22 cellular contexts compared by ENCODE assay signal in the genomic region with DNA sequence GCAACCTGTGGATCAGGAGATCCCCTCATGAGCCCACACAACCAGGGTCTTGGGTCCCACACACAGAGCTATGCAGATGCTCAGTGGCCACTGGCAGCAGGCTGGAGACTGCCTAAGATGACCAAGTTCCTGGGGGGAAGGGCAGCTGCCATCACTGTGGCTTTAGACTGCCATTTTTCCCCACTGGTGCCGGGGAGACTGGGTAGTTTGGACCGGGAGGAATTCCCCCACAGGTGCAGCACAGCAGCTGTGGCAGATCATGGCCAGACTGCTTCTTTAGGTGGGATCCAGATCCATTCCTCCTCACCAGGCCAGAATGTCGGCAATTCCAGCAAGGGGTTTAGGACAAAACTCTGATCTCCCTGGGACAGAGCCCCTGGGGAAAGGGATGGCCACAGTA. TPM values are rescaled to one million over a fixed set of nuclear protein-coding genes. Genes with fewer than 3 reads are reported as not detected.
"Had no signal": no experiment of that assay in that cellular context is flagged by ENCODE, and none has a peak within 500 bp of the region (broad histone marks: within the 10 kb centered on the region; RNA-seq: fewer than 3 reads in every experiment).

No MANE protein-coding gene starts in this region.

- H3K4me2 ChIP-seq: SK-N-SH had no signal

- ATAC-seq: HepG2, Panc1, PC-3 had no signal

- FAIRE-seq: HepG2 had no signal

- DNase-seq: Karpas-422, KG1, MG63, NCI-H1092, NCI-H1105 treated with DMSO at 0.1 percent for 48 hours, NCI-H1417 treated with DMSO at 0.1 percent for 48 hours, NCI-H146, NCI-H1694 treated with DMSO at 0.1 percent for 48 hours, NCI-H1930, NCI-H2081, NCI-H2107, NCI-H2227 treated with DMSO at 0.1 percent for 48 hours, NCI-H524, NCI-H526 treated with DMSO at 0.1 percent for 48 hours, NCI-H748 treated with DMSO at 0.1 percent for 48 hours, PC-3, SHP77, SK-N-SH, SW 1271 had no signal

- H3K27me3 ChIP-seq: MG63 had no signal

- H3K27ac ChIP-seq: RWPE1 had no signal

- H3K36me3 ChIP-seq: MG63 had no signal

- H3K9me3 ChIP-seq: SK-N-SH had no signal

- H3K4me3 ChIP-seq: MG63 had no signal

- H3K9ac ChIP-seq: SK-N-SH had no signal

RNA-seq across cellular contexts. Expression of gene HIVEP3, which starts 45.7 kb away (rescaled TPM):
- total RNA-seq: HepG2 had no signal
